8 cellular contexts compared by ENCODE assay signal in the genomic region with DNA sequence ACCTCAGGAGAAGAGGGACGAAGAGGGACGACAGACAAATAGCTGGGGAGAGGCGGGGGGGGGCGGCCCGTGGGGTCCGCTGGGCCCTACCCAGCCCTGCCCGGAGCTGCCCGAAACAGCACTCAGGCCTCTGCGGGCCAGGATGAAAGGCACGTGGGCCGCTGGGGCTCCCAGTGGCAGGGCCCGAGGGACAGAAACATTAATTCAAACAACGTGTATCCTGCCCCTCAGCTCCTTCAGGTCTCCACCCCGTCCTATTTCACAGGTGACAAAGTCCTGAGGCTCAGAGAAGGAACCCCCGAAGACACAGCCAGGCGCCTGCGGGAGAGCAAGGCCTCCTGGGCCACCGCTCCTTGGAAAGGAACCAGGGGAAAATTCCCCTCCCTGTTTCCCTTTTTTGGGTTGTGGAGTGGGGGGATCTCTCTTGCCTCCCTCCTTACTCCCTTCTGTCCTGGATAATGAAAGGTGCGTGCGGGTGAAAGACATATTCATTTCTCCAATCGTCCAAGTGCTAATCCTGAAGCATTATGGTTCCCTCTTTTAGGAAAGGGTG.
DNase-seq lines count a peak whose midpoint lies in the region; ATAC-seq and TF ChIP-seq lines count a peak whose summit lies in the region.

No MANE protein-coding gene starts in this region.

- H3K4me1 Mint-ChIP-seq in endodermal cell, result peaks cover 4% of the 10 kb centered on the region

- 27 to 29% methylated on average over 3 to 20 of the region's 21 CpGs for WGBS in endodermal cell (ENCODE audit: insufficient coverage in 1 of 2, insufficient read length in 1 of 2), 2 experiments

- H3K9ac ChIP-seq in endodermal cell (ENCODE audit: extremely low read depth, low read length, poor library complexity, severe bottlenecking), result no peak overlapping the region
- no peak overlapping the region for H3K9ac ChIP-seq in rectal smooth muscle tissue (ENCODE audit: low read length)

- peak overlapping the region; percentile 71 for H3K4me3 Mint-ChIP-seq in endodermal cell

- TF ChIP-seq CTCF in endodermal cell (conservative IDR thresholded peaks at IDR 0.05), result no peak

- no peaks in the 10 kb centered on the region for H3K4me1 ChIP-seq in endodermal cell (ENCODE audit: control insufficient read depth, insufficient read depth, low read length)
- peaks cover 3% of the 10 kb centered on the region for H3K4me1 ChIP-seq in rectal smooth muscle tissue (ENCODE audit: control insufficient read depth, insufficient read depth, low read length)

- H3K27me3 ChIP-seq in endodermal cell (ENCODE audit: control insufficient read depth, insufficient read depth, low read length, poor library complexity, severe bottlenecking) (peaks cover 7% of the 10 kb centered on the region), rectal smooth muscle tissue (ENCODE audit: control insufficient read depth, insufficient read depth, low read length) (no peaks in the 10 kb centered on the region)

- H3K4me3 ChIP-seq in endodermal cell (ENCODE audit: low read length) (peak overlapping the region; percentile 79), rectal smooth muscle tissue (ENCODE audit: low read length) (peak overlapping the region; percentile 53)

- peaks cover 5% of the 10 kb centered on the region for H3K36me3 Mint-ChIP-seq in endodermal cell (ENCODE audit: low read depth)

- peaks cover 7% of the 10 kb centered on the region for H3K9me3 ChIP-seq in endodermal cell (ENCODE audit: control insufficient read depth, low read length)

- H3K36me3 ChIP-seq in endodermal cell (ENCODE audit: control insufficient read depth, insufficient read depth, low read length) (no peaks in the 10 kb centered on the region), rectal smooth muscle tissue (ENCODE audit: control insufficient read depth, insufficient read depth, low read length) (no peaks in the 10 kb centered on the region)

- DNase-seq in endodermal cell, result no peak
- DNase-seq in NCI-H2171 (lab: John Stamatoyannopoulos, UW), result no peak
- no peak for DNase-seq in RKO (ENCODE audit: low spot score)
- no peak for DNase-seq in NCI-H1436 treated with DMSO at 0.1 percent for 48 hours (lab: John Stamatoyannopoulos, UW)

- ATAC-seq in GM19025 (IDR thresholded peaks at IDR 0.05; ENCODE audit: low read depth, unreplicated experiment) (peak; percentile 22), HG03139 (IDR thresholded peaks at IDR 0.05; ENCODE audit: unreplicated experiment) (peak; percentile 29), HG03442 (IDR thresholded peaks at IDR 0.05; ENCODE audit: unreplicated experiment) (no peak)

- H3K27ac Mint-ChIP-seq in endodermal cell, result no peak overlapping the region

- H3K9me3 Mint-ChIP-seq in endodermal cell, result peaks cover 9% of the 10 kb centered on the region

- peaks cover 16% of the 10 kb centered on the region for H3K27me3 Mint-ChIP-seq in endodermal cell (ENCODE audit: insufficient read depth)

- H3K27ac ChIP-seq in endodermal cell (ENCODE audit: low read depth, low read length) (no peak overlapping the region), rectal smooth muscle tissue (ENCODE audit: low read depth, low read length) (peak overlapping the region; percentile 30)
